ENCODE assay signal across 8 cellular contexts in genomic region chr14:49586673-49587460, GRCh38. TPM values are rescaled to one million over a fixed set of nuclear protein-coding genes. Genes with fewer than 3 reads are reported as not detected.
DNase-seq lines count a peak whose midpoint lies in the region; ATAC-seq and TF ChIP-seq lines count a peak whose summit lies in the region.

No MANE protein-coding gene starts in this region.

- peak overlapping the region; percentile 33 for H3K4me3 ChIP-seq in BE2C (ENCODE audit: low read depth, low read length)
- peak overlapping the region; percentile 96 to 100 for H3K4me3 ChIP-seq in duodenal mucosa (ENCODE audit: low read depth in 1 of 2, low read length in 2 of 2)
- peak overlapping the region; percentile 91 for H3K4me3 ChIP-seq in lower lobe of right lung

- H3K36me3 ChIP-seq in BE2C: peaks cover 38% of the 10 kb centered on the region
- peaks cover 10 to 21% of the 10 kb centered on the region in 2 donors for H3K36me3 ChIP-seq in duodenal mucosa (ENCODE audit: control insufficient read depth in 1 of 2, insufficient read depth in 2 of 2, low read length in 2 of 2)
- H3K36me3 ChIP-seq in lower lobe of right lung: peaks cover 25% of the 10 kb centered on the region

- H3K27ac ChIP-seq in duodenal mucosa (ENCODE audit: low read depth, low read length) (peak overlapping the region; percentile 73), lower lobe of right lung (peak overlapping the region; percentile 94)

- CTCF ChIA-PET in activated B cell treated with CpG ODN at 0.5 μM for 24 hours (lab: Charles Lee): interaction anchor here (1.2 to 3.5 kb wide), 10 partner anchors 8 to 267 kb away, joined by 3 to 32 read pairs (median 9); partner anchors contain the start of genes DNAAF2, LRR1, MGAT2 and NEMF

- DNase-seq in BE2C (peak; percentile 69), NCI-H2171 treated with DMSO at 0.1 percent for 48 hours (lab: John Stamatoyannopoulos, UW) (peak; percentile 86), activated B cell treated with CpG ODN at 0.5 μM for 24 hours (no peak), lower lobe of right lung (no peak)
- peak; percentile 20 for DNase-seq in stimulated activated CD8-positive, alpha-beta memory T cell treated with anti-CD3 and anti-CD28 coated beads, Interleukin-15, amount 100 ng/mL, for 1 hour (ENCODE audit: low read depth)

- POLR2A ChIA-PET in activated B cell treated with CpG ODN at 0.5 μM for 24 hours (lab: Charles Lee): interaction anchor here (0.7 to 6.6 kb wide), 14 partner anchors 10 to 1236 kb away, joined by 3 to 211 read pairs (median 7); partner anchors contain the start of genes DMAC2L, DNAAF2, KLHDC1 and KLHDC2

- peak overlapping the region; percentile 98 for H3K4me3 Mint-ChIP-seq in activated B cell treated with CpG ODN at 0.5 μM for 24 hours

- H3K9me3 ChIP-seq in BE2C (no peaks in the 10 kb centered on the region), duodenal mucosa (ENCODE audit: control insufficient read depth in 1 of 2, low read length in 2 of 2) (no peaks in the 10 kb centered on the region), lower lobe of right lung (no peaks in the 10 kb centered on the region)

- peaks cover 44% of the 10 kb centered on the region for H3K36me3 Mint-ChIP-seq in activated B cell treated with CpG ODN at 0.5 μM for 24 hours (ENCODE audit: low read depth)

- ATAC-seq in GM18907 (IDR thresholded peaks at IDR 0.05; ENCODE audit: unreplicated experiment): peak; percentile 44
- peak; percentile 27 for ATAC-seq in HG03139 (IDR thresholded peaks at IDR 0.05; ENCODE audit: unreplicated experiment)
- peak; percentile 39 for ATAC-seq in activated B cell treated with CpG ODN at 0.5 μM for 24 hours (ENCODE audit: low read depth)
- peak; percentile 63 to 70 for ATAC-seq in lower lobe of right lung

- H3K9ac ChIP-seq in duodenal mucosa (ENCODE audit: low read depth in 1 of 2, low read length in 2 of 2): peak overlapping the region in 1 of 2 donors; percentile 98

- intact Hi-C loops in activated B cell treated with CpG ODN at 0.5 μM for 24 hours (cut with micrococcal nuclease): loop anchor here (1.0 to 10.0 kb wide), 9 partner anchors 11 to 1658 kb away; partner anchors contain the start of genes DMAC2L, KLHDC1, KLHDC2 and L2HGDH
- intact Hi-C loops in lower lobe of right lung (cut with DNase I): no loop called here

- H3K4me1 Mint-ChIP-seq in activated B cell treated with CpG ODN at 0.5 μM for 24 hours: peaks cover 45% of the 10 kb centered on the region

- no peaks in the 10 kb centered on the region for H3K27me3 Mint-ChIP-seq in activated B cell treated with CpG ODN at 0.5 μM for 24 hours

- H3K4me1 ChIP-seq in BE2C: peaks cover 6% of the 10 kb centered on the region
- H3K4me1 ChIP-seq in duodenal mucosa (ENCODE audit: control insufficient read depth in 1 of 2, insufficient read depth in 2 of 2, low read length in 2 of 2): peaks cover 12 to 20% of the 10 kb centered on the region in 2 donors
- H3K4me1 ChIP-seq in lower lobe of right lung: peaks cover 35% of the 10 kb centered on the region

- TF ChIP-seq CTCF in BE2C (IDR thresholded peaks at IDR 0.05; ENCODE audit: low read depth, low read length) (peak; percentile 87), activated B cell treated with CpG ODN at 0.5 μM for 24 hours (IDR thresholded peaks at IDR 0.05) (peak; percentile 94), lower lobe of right lung (IDR thresholded peaks at IDR 0.05) (peak; percentile 75)

- no peaks in the 10 kb centered on the region for H3K9me3 Mint-ChIP-seq in activated B cell treated with CpG ODN at 0.5 μM for 24 hours

- H3K27me3 ChIP-seq in BE2C (no peaks in the 10 kb centered on the region), duodenal mucosa (ENCODE audit: control insufficient read depth in 1 of 2, insufficient read depth in 2 of 2, low read length in 2 of 2) (no peaks in the 10 kb centered on the region), lower lobe of right lung (ENCODE audit: low read depth) (no peaks in the 10 kb centered on the region)

- H3K27ac Mint-ChIP-seq in activated B cell treated with CpG ODN at 0.5 μM for 24 hours: peak overlapping the region; percentile 99

RNA-seq across cellular contexts. Expression of gene RPS29, which starts 0.7 kb away (rescaled TPM):
- 1,973 TPM for polyA plus RNA-seq in BE2C (2012; ENCODE audit: insufficient read depth, insufficient read length, low read depth)
- total RNA-seq in activated B cell treated with CpG ODN at 0.5 μM for 24 hours (3,259 and 3,732 TPM in 2 replicates), lower lobe of right lung (1,209 TPM)

RNA-seq across cellular contexts. Expression of gene LRR1, which starts 11.9 kb away (rescaled TPM):
- polyA plus RNA-seq in BE2C (2012; ENCODE audit: insufficient read depth, insufficient read length, low read depth): 7.3 TPM
- total RNA-seq in activated B cell treated with CpG ODN at 0.5 μM for 24 hours (15.1 and 19.9 TPM in 2 replicates), lower lobe of right lung (9.0 TPM)

RNA-seq across cellular contexts. Expression of gene RPL36AL, which starts 33.6 kb away (rescaled TPM):
- polyA plus RNA-seq in BE2C (2012; ENCODE audit: insufficient read depth, insufficient read length, low read depth): 451 TPM
- total RNA-seq in activated B cell treated with CpG ODN at 0.5 μM for 24 hours (150 and 166 TPM in 2 replicates), lower lobe of right lung (153 TPM)

RNA-seq across cellular contexts. Expression of gene MGAT2, which starts 33.7 kb away (rescaled TPM):
- 41.2 TPM for polyA plus RNA-seq in BE2C (2012; ENCODE audit: insufficient read depth, insufficient read length, low read depth)
- 39.7 and 40.5 TPM in 2 replicates for total RNA-seq in activated B cell treated with CpG ODN at 0.5 μM for 24 hours
- total RNA-seq in lower lobe of right lung: 24.1 TPM

RNA-seq across cellular contexts. Expression of gene DNAAF2, which starts 48.2 kb away (rescaled TPM):
- polyA plus RNA-seq in BE2C (2012; ENCODE audit: insufficient read depth, insufficient read length, low read depth): 19.5 TPM
- total RNA-seq in activated B cell treated with CpG ODN at 0.5 μM for 24 hours: 8.5 and 8.6 TPM in 2 replicates
- 6.8 TPM for total RNA-seq in lower lobe of right lung

Comparison
In these comparisons a context has a peak if more than half of its experiments do, and no peak if none do; other contexts are left out.
1. DNase-seq: peak in BE2C (single experiment), NCI-H2171 treated with DMSO at 0.1 percent for 48 hours (single experiment) and stimulated activated CD8-positive, alpha-beta memory T cell treated with anti-CD3 and anti-CD28 coated beads, Interleukin-15, amount 100 ng/mL, for 1 hour (single experiment); none in activated B cell treated with CpG ODN at 0.5 μM for 24 hours (single experiment) and lower lobe of right lung (single experiment).
2. H3K4me3 ChIP-seq: peak in every context shown above with its lines; median percentile 98 in duodenal mucosa; 91 in lower lobe of right lung; 33 in BE2C.
3. Peak in every context shown above with its lines, with median percentiles within 50 percentile points of each other: CTCF ChIP-seq and ATAC-seq.